Comparison of ENCODE assay signal across 11 cellular contexts in genomic region chr14:55098561-55098898, GRCh38. TPM values are rescaled to one million over a fixed set of nuclear protein-coding genes. Genes with fewer than 3 reads are reported as not detected.
DNase-seq lines count a peak whose midpoint lies in the region; ATAC-seq and TF ChIP-seq lines count a peak whose summit lies in the region.
"Had no signal": no experiment of that assay in that cellular context is flagged by ENCODE, and none has a peak within 500 bp of the region (broad histone marks: within the 10 kb centered on the region; RNA-seq: fewer than 3 reads in every experiment).

No MANE protein-coding gene starts in this region.

- no peaks in the 10 kb centered on the region for H3K9me2 ChIP-seq in Loucy (replicated peaks; ENCODE audit: low read depth, low read length)

- H3K4me1 Mint-ChIP-seq in CD4-positive, CD25-positive, alpha-beta regulatory T cell: peaks cover 30 to 61% (median 46%) of the 10 kb centered on the region in 4 donors

- no peaks in the 10 kb centered on the region for H3K36me3 Mint-ChIP-seq in CD4-positive, CD25-positive, alpha-beta regulatory T cell

- no peaks in the 10 kb centered on the region for H3K27me3 ChIP-seq in CD4-positive, CD25-positive, alpha-beta regulatory T cell (ENCODE audit: control insufficient read depth, insufficient read depth, low read length)
- no peaks in the 10 kb centered on the region for H3K27me3 ChIP-seq in Loucy (ENCODE audit: insufficient read depth, low read length, poor library complexity, severe bottlenecking)
- no peaks in the 10 kb centered on the region for H3K27me3 ChIP-seq in body of pancreas
- no peaks in the 10 kb centered on the region for H3K27me3 ChIP-seq in osteoblast (ENCODE audit: insufficient read depth, low read length)

- H3K4me1 ChIP-seq in CD4-positive, CD25-positive, alpha-beta regulatory T cell (ENCODE audit: control insufficient read depth, insufficient read depth, low read length, poor library complexity, severe bottlenecking): peaks cover 41% of the 10 kb centered on the region
- H3K4me1 ChIP-seq in Loucy (ENCODE audit: insufficient read depth, low read length, poor library complexity, severe bottlenecking) (peaks cover 36% of the 10 kb centered on the region), body of pancreas (peaks cover 42% of the 10 kb centered on the region), osteoblast (ENCODE audit: insufficient read depth, low read length) (peaks cover 25% of the 10 kb centered on the region)

- WGBS in body of pancreas, 2 donors: 100% methylated on average over 1 of the region's 1 CpG

- H3K9ac ChIP-seq in Loucy (ENCODE audit: low read depth, low read length, poor library complexity, severe bottlenecking): no peak overlapping the region

- H2AFZ ChIP-seq in Loucy (ENCODE audit: low read length): peak overlapping the region; percentile 94
- H2AFZ ChIP-seq in osteoblast (ENCODE audit: low read length): peak overlapping the region; percentile 61

- no peak for ATAC-seq in CD4-positive, CD25-positive, alpha-beta regulatory T cell (ENCODE audit: low read depth in 2 of 2)
- no peak for ATAC-seq in body of pancreas
- no peak for ATAC-seq in GM21723 (IDR thresholded peaks at IDR 0.05; ENCODE audit: unreplicated experiment)

- H3K4me2 ChIP-seq in Loucy (ENCODE audit: low read depth, low read length, poor library complexity, severe bottlenecking): no peak overlapping the region
- H3K4me2 ChIP-seq in osteoblast (ENCODE audit: insufficient read depth, low read length): no peak overlapping the region

- peak overlapping the region; percentile 73 for H3K27ac ChIP-seq in CD4-positive, CD25-positive, alpha-beta regulatory T cell (ENCODE audit: insufficient read depth, low read length, poor library complexity, severe bottlenecking)
- H3K27ac ChIP-seq in body of pancreas (peak overlapping the region in 3 of 4 donors; percentile 1 to 32 (median 23)), osteoblast (ENCODE audit: low read depth, low read length) (no peak overlapping the region)

- peak overlapping the region; percentile 0 to 80 (median 54) for H3K4me3 Mint-ChIP-seq in CD4-positive, CD25-positive, alpha-beta regulatory T cell

- H3K36me3 ChIP-seq in CD4-positive, CD25-positive, alpha-beta regulatory T cell (ENCODE audit: control insufficient read depth, insufficient read depth, low read length): no peaks in the 10 kb centered on the region
- H3K36me3 ChIP-seq in Loucy (ENCODE audit: insufficient read depth, low read length) (no peaks in the 10 kb centered on the region), body of pancreas (replicated peaks in 1 of 2; ENCODE audit: insufficient read depth in 1 of 2, low read depth in 2 of 2) (no peaks in the 10 kb centered on the region), osteoblast (ENCODE audit: insufficient read depth, low read length) (no peaks in the 10 kb centered on the region)

- no peak for DNase-seq in CD4-positive, CD25-positive, alpha-beta regulatory T cell
- DNase-seq in body of pancreas: no peak
- no peak for DNase-seq in osteoblast (ENCODE audit: insufficient read length, low spot score, missing footprints)
- no peak for DNase-seq in D341Med (ENCODE audit: low spot score)
- DNase-seq in GM19240 (ENCODE audit: insufficient read length, low spot score): no peak
- no peak for DNase-seq in NCI-H1417 treated with DMSO at 0.1 percent for 48 hours (lab: John Stamatoyannopoulos, UW)
- DNase-seq: activated CD4-positive, alpha-beta T cell treated with anti-CD3 and anti-CD28 coated beads, Interleukin-2, amount 50 U/mL, for 1 hour; Karpas-422; NCI-H446 had no signal

- no peaks in the 10 kb centered on the region for H3K9me3 ChIP-seq in CD4-positive, CD25-positive, alpha-beta regulatory T cell (ENCODE audit: control insufficient read depth in 2 of 2, low read length in 2 of 2)
- no peaks in the 10 kb centered on the region for H3K9me3 ChIP-seq in Loucy (ENCODE audit: insufficient read depth, low read depth, low read length)
- H3K9me3 ChIP-seq in body of pancreas: no peaks in the 10 kb centered on the region
- H3K9me3 ChIP-seq in osteoblast (ENCODE audit: low read depth, low read length): no peaks in the 10 kb centered on the region

- H3K79me2 ChIP-seq in Loucy (ENCODE audit: insufficient read depth, low read length) (no peaks in the 10 kb centered on the region), osteoblast (ENCODE audit: insufficient read depth, low read length) (no peaks in the 10 kb centered on the region)

- H3K27ac Mint-ChIP-seq in CD4-positive, CD25-positive, alpha-beta regulatory T cell: peak overlapping the region; percentile 90 to 98 (median 92)

- peaks cover 12% of the 10 kb centered on the region; the same call in 1 of the 2 replicates for H3F3A ChIP-seq in Loucy (ENCODE audit: low read depth)

- no peaks in the 10 kb centered on the region for H3K9me3 Mint-ChIP-seq in CD4-positive, CD25-positive, alpha-beta regulatory T cell

- no peaks in the 10 kb centered on the region for H3K27me3 Mint-ChIP-seq in CD4-positive, CD25-positive, alpha-beta regulatory T cell

- TF ChIP-seq CTCF in Loucy (conservative IDR thresholded peaks at IDR 0.05; ENCODE audit: low read length) (no peak), body of pancreas (IDR thresholded peaks at IDR 0.05) (no peak), osteoblast (IDR thresholded peaks at IDR 0.05; ENCODE audit: extremely low read depth, low read depth, low read length) (no peak)

- H3K4me3 ChIP-seq in CD4-positive, CD25-positive, alpha-beta regulatory T cell (ENCODE audit: low read depth, low read length): peak overlapping the region; percentile 81
- H3K4me3 ChIP-seq in Loucy (ENCODE audit: low read length, poor library complexity, severe bottlenecking) (no peak overlapping the region), body of pancreas (no peak overlapping the region), osteoblast (ENCODE audit: insufficient read depth, low read length) (no peak overlapping the region)

- intact Hi-C loops in body of pancreas (cut with DNase I): no loop called here

- TF ChIP-seq POLR2A in body of pancreas (IDR thresholded peaks at IDR 0.05): no peak

- H4K20me1 ChIP-seq in Loucy (ENCODE audit: insufficient read depth, low read length, poor library complexity, severe bottlenecking) (no peaks in the 10 kb centered on the region), osteoblast (ENCODE audit: insufficient read depth, low read length) (no peaks in the 10 kb centered on the region)

RNA-seq across cellular contexts. Expression of gene LGALS3, which starts 30.5 kb away (rescaled TPM):
- 58.6 TPM for total RNA-seq in CD4-positive, CD25-positive, alpha-beta regulatory T cell
- 100 to 1,000 TPM; 163 to 313 (median 194) TPM for polyA plus RNA-seq in CD4-positive, CD25-positive, alpha-beta regulatory T cell
- total RNA-seq in body of pancreas (100 to 1,000 TPM in 1 of 2 donors, 10 to 100 TPM in 1; 53.4 to 145 TPM), osteoblast (368 and 433 TPM in 2 replicates)

RNA-seq across cellular contexts. Expression of gene MAPK1IP1L, which starts 47.1 kb away (rescaled TPM):
- total RNA-seq in CD4-positive, CD25-positive, alpha-beta regulatory T cell: 193 TPM
- polyA plus RNA-seq in CD4-positive, CD25-positive, alpha-beta regulatory T cell: 100 to 1,000 TPM in 2 of 4 donors, 10 to 100 TPM in 2; 97.1 to 129 (median 101) TPM
- total RNA-seq in body of pancreas: 10 to 100 TPM in 1 of 2 donors, 1 to 10 TPM in 1; 7.9 to 13.2 TPM
- 37.4 and 42.0 TPM in 2 replicates for total RNA-seq in osteoblast
